1 cellular context compared by ENCODE assay signal in genomic region chr18:2570772-2571199, GRCh38.
A peak's percentile ranks its signal among the peaks of the same experiment; 100 is the strongest.
TF ChIP-seq lines count a peak whose summit lies in the region.

No MANE protein-coding gene starts in this region.

TF ChIP-seq in K562, 482 proteins besides CTCF, POLR2A, EP300 and RAD21 (continued from another document):
- 0 out of 2 replicates have a peak, but pooled peaks have one; percentile 25 for TF ChIP-seq JUND (IDR thresholded peaks at IDR 0.05; ENCODE audit: borderline replicate concordance, low read depth, low read length)
- TF ChIP-seq JUND (tag; IDR thresholded peaks at IDR 0.05; ENCODE audit: borderline replicate concordance, low read depth, low read length), result no peak
- TF ChIP-seq ZNF41 (CRISPR knock-in tag; conservative IDR thresholded peaks at IDR 0.05), result no peak
- TF ChIP-seq KAT7 (CRISPR knock-in tag; IDR thresholded peaks at IDR 0.05; ENCODE audit: borderline replicate concordance), result no peak; the same call in 1 of the 2 replicates
- TF ChIP-seq BCOR (IDR thresholded peaks at IDR 0.05), result no peak
- no peak for TF ChIP-seq TCF7 (IDR thresholded peaks at IDR 0.05; ENCODE audit: borderline replicate concordance)
- TF ChIP-seq OTX1 (CRISPR knock-in tag; IDR thresholded peaks at IDR 0.05), result no peak
- no peak for TF ChIP-seq NFIX (CRISPR knock-in tag; IDR thresholded peaks at IDR 0.05; ENCODE audit: low read depth)
- TF ChIP-seq TAF15 (IDR thresholded peaks at IDR 0.05; ENCODE audit: low read depth, low read length), result no peak
- no peak for TF ChIP-seq DMBX1 (CRISPR knock-in tag; IDR thresholded peaks at IDR 0.05; ENCODE audit: borderline replicate concordance)
- no peak for TF ChIP-seq ZNF584 (CRISPR knock-in tag; IDR thresholded peaks at IDR 0.05; ENCODE audit: low read depth)
- no peak for TF ChIP-seq ELK3 (CRISPR knock-in tag; IDR thresholded peaks at IDR 0.05)
- no peak for TF ChIP-seq SNRNP70 (optimal IDR thresholded peaks at IDR 0.05; ENCODE audit: low read depth, low read length)
- no peak for TF ChIP-seq SRF (CRISPR knock-in tag; IDR thresholded peaks at IDR 0.05)
- no peak for TF ChIP-seq TEAD4 (IDR thresholded peaks at IDR 0.05; ENCODE audit: low read length)
- no peak for TF ChIP-seq TEAD4 (CRISPR knock-in tag; IDR thresholded peaks at IDR 0.05; ENCODE audit: borderline replicate concordance)
- TF ChIP-seq SFPQ (IDR thresholded peaks at IDR 0.05; ENCODE audit: low read depth, low read length), result no peak
- no peak for TF ChIP-seq NCOA6 (IDR thresholded peaks at IDR 0.05)
- no peak for TF ChIP-seq CGGBP1 (CRISPR knock-in tag; IDR thresholded peaks at IDR 0.05)
- TF ChIP-seq RBM14 (IDR thresholded peaks at IDR 0.05; ENCODE audit: borderline replicate concordance, insufficient read depth, low read depth, low read length), result no peak
- peak; percentile 50; the same call in 1 of the 2 replicates for TF ChIP-seq POLR2G (IDR thresholded peaks at IDR 0.05; ENCODE audit: low read depth, low read length)
- no peak for TF ChIP-seq PRPF4 (IDR thresholded peaks at IDR 0.05; ENCODE audit: insufficient read depth, low read depth, low read length, poor library complexity, severe bottlenecking)
- TF ChIP-seq PURB (CRISPR knock-in tag; IDR thresholded peaks at IDR 0.05; ENCODE audit: low read depth), result no peak
- peak; percentile 71 for TF ChIP-seq TAF1 (IDR thresholded peaks at IDR 0.05; ENCODE audit: control insufficient read depth, extremely low read depth, insufficient read depth, low read length, severe bottlenecking)
- TF ChIP-seq MAFG (tag; conservative IDR thresholded peaks at IDR 0.05), result no peak
- TF ChIP-seq HCFC1 (IDR thresholded peaks at IDR 0.05; ENCODE audit: low read depth, low read length), result no peak
- no peak for TF ChIP-seq ZNF609 (CRISPR knock-in tag; IDR thresholded peaks at IDR 0.05; ENCODE audit: borderline replicate concordance)
- TF ChIP-seq CEBPB (tag; IDR thresholded peaks at IDR 0.05), result no peak; the same call in 1 of the 2 replicates
- no peak for TF ChIP-seq MAFF (IDR thresholded peaks at IDR 0.05; ENCODE audit: low read length)
- 0 out of 2 replicates have a peak, but pooled peaks have one; percentile 59 for TF ChIP-seq SRSF3 (IDR thresholded peaks at IDR 0.05; ENCODE audit: insufficient read depth, low read length)
- no peak for TF ChIP-seq PHF20 (IDR thresholded peaks at IDR 0.05; ENCODE audit: partially characterized antibody)
- TF ChIP-seq MAFK (IDR thresholded peaks at IDR 0.05; ENCODE audit: low read length), result no peak
- TF ChIP-seq NR3C1 (CRISPR knock-in tag; IDR thresholded peaks at IDR 0.05), result no peak
- no peak for TF ChIP-seq ZNF644 (tag; IDR thresholded peaks at IDR 0.05; ENCODE audit: low read depth)
